ENCODE assay signal across 8 cellular contexts in genomic region chr9:14846871-14847311, GRCh38.
DNase-seq lines count a peak whose midpoint lies in the region; ATAC-seq lines count a peak whose summit lies in the region.

No MANE protein-coding gene starts in this region.

- H3K36me3 ChIP-seq in iPS DF 6.9 (ENCODE audit: control insufficient read depth, insufficient read depth, low read length), result no peaks in the 10 kb centered on the region

- no peak overlapping the region for H3K27ac ChIP-seq in iPS DF 6.9 (ENCODE audit: low read length)

- WGBS in iPS DF 6.9 (ENCODE audit: insufficient coverage, insufficient read length), result no CpG with 5 or more reads among the region's 3 CpGs

- H3K27me3 ChIP-seq in iPS DF 6.9 (ENCODE audit: control insufficient read depth, insufficient read depth, low read length), result no peaks in the 10 kb centered on the region; the same call in 1 of the 2 replicates

- DNase-seq in GM03348 (ENCODE audit: low spot score) (peak; percentile 79), HS-27A (ENCODE audit: low read depth) (peak; percentile 3), SHP77 treated with DMSO at 0.1 percent for 48 hours (lab: John Stamatoyannopoulos, UW) (peak; percentile 5), iPS DF 6.9 (ENCODE audit: low read depth, low spot score) (peak; percentile 70), NCI-H187 treated with DMSO at 0.1 percent for 48 hours (lab: John Stamatoyannopoulos, UW) (no peak)
- peak; percentile 59 for DNase-seq in activated naive CD4-positive, alpha-beta T cell treated with anti-CD3 and anti-CD28 coated beads, Interleukin-2, amount 50 U/mL, for 16 hours
- peak; percentile 56 for DNase-seq in stimulated activated CD4-positive, alpha-beta T cell treated with anti-CD3 and anti-CD28 coated beads, Interleukin-4, amount 100 ng/mL, for 24 hours

- H3K4me1 ChIP-seq in iPS DF 6.9 (ENCODE audit: control insufficient read depth, insufficient read depth, low read length), result no peaks in the 10 kb centered on the region

- no peaks in the 10 kb centered on the region for H3K9me3 ChIP-seq in iPS DF 6.9 (ENCODE audit: control insufficient read depth, insufficient read depth, low read length)

- ATAC-seq in GM21515 (IDR thresholded peaks at IDR 0.05; ENCODE audit: unreplicated experiment), result peak; percentile 95

- no peak overlapping the region for H3K4me3 ChIP-seq in iPS DF 6.9 (ENCODE audit: low read length)
